Comparison of ENCODE assay signal across 15 cellular contexts in genomic region chr2:109126501-109126860, GRCh38. TPM values are rescaled to one million over a fixed set of nuclear protein-coding genes. Genes with fewer than 3 reads are reported as not detected.
DNase-seq lines count a peak whose midpoint lies in the region; ATAC-seq and TF ChIP-seq lines count a peak whose summit lies in the region.
"Had no signal": no experiment of that assay in that cellular context is flagged by ENCODE, and none has a peak within 500 bp of the region (broad histone marks: within the 10 kb centered on the region; RNA-seq: fewer than 3 reads in every experiment).

No MANE protein-coding gene starts in this region.

- peaks cover 0 to 26% of the 10 kb centered on the region in 2 donors for H3K4me1 ChIP-seq in right atrium auricular region
- H3K4me1 ChIP-seq in heart right ventricle, result peaks cover 0 to 45% (median 21%) of the 10 kb centered on the region in 9 donors
- H3K4me1 ChIP-seq: BE2C had no signal

- H3K9me3 ChIP-seq in right atrium auricular region (no peaks in the 10 kb centered on the region), heart right ventricle (no peaks in the 10 kb centered on the region)
- H3K9me3 ChIP-seq: BE2C, spleen had no signal

- H3K4me3 Mint-ChIP-seq in stimulated activated effector memory CD8-positive, alpha-beta T cell treated with anti-CD3 and anti-CD28 coated beads, Interleukin-12 subunit alpha, Interleukin-12 subunit beta, amount 100 ng/mL, for 72 hours, result no peak overlapping the region
- H3K4me3 Mint-ChIP-seq: activated CD4-positive, alpha-beta T cell treated with anti-CD3 and anti-CD28 coated beads, Interleukin-2, amount 10 ng/mL, durations not matched to agents 7 days and 5 days had no signal

- ATAC-seq in heart right ventricle (no peak), esophagus mucosa (no peak)
- no peak for ATAC-seq in stimulated activated effector memory CD8-positive, alpha-beta T cell treated with anti-CD3 and anti-CD28 coated beads, Interleukin-12 subunit alpha, Interleukin-12 subunit beta, amount 100 ng/mL, for 72 hours
- ATAC-seq: GM12878; Panc1; stimulated activated naive B cell treated with anti-CD40 and anti-IgM and Interleukin-4, amounts not matched to agents 10 μg/mL and 1 μg/mL and 100 μg/mL, for 72 hours had no signal

- intact Hi-C loops in heart right ventricle (cut with DNase I), result loop anchor here in 9 of 10 donors (2.0 to 10.0 kb wide), 10 partner anchors 76 to 384 kb away; no protein-coding TSS in a partner anchor

- no peaks in the 10 kb centered on the region for H3K9me3 Mint-ChIP-seq in stimulated activated effector memory CD8-positive, alpha-beta T cell treated with anti-CD3 and anti-CD28 coated beads, Interleukin-12 subunit alpha, Interleukin-12 subunit beta, amount 100 ng/mL, for 72 hours
- H3K9me3 Mint-ChIP-seq: activated CD4-positive, alpha-beta T cell treated with anti-CD3 and anti-CD28 coated beads, Interleukin-2, amount 10 ng/mL, durations not matched to agents 7 days and 5 days; stimulated activated naive B cell treated with anti-CD40 and anti-IgM and Interleukin-4, amounts not matched to agents 10 μg/mL and 1 μg/mL and 100 μg/mL, for 72 hours had no signal

- peaks cover 13% of the 10 kb centered on the region for H3K4me1 Mint-ChIP-seq in stimulated activated effector memory CD8-positive, alpha-beta T cell treated with anti-CD3 and anti-CD28 coated beads, Interleukin-12 subunit alpha, Interleukin-12 subunit beta, amount 100 ng/mL, for 72 hours

- H3K36me3 Mint-ChIP-seq in stimulated activated effector memory CD8-positive, alpha-beta T cell treated with anti-CD3 and anti-CD28 coated beads, Interleukin-12 subunit alpha, Interleukin-12 subunit beta, amount 100 ng/mL, for 72 hours, result no peaks in the 10 kb centered on the region

- 93 to 94% methylated on average over 5 of the region's 5 CpGs for WGBS in heart right ventricle, 2 donors

- in situ Hi-C loops in SK-MEL-5 (cut with HindIII; ENCODE audit: low pct_unique_long_range_greater_than_20kb, low sequenced_read_pairs), result no loop called here

- H3K36me3 ChIP-seq in right atrium auricular region (no peaks in the 10 kb centered on the region), heart right ventricle (no peaks in the 10 kb centered on the region)
- H3K36me3 ChIP-seq: BE2C, spleen had no signal

- H3K27ac ChIP-seq in right atrium auricular region (no peak overlapping the region), heart right ventricle (no peak overlapping the region)
- H3K27ac ChIP-seq: spleen had no signal

- TF ChIP-seq CTCF in right atrium auricular region (IDR thresholded peaks at IDR 0.05), result no peak
- TF ChIP-seq CTCF in heart right ventricle (IDR thresholded peaks at IDR 0.05), result no peak
- TF ChIP-seq CTCF in foreskin fibroblast (IDR thresholded peaks at IDR 0.05; ENCODE audit: low read depth, low read length), result no peak
- TF ChIP-seq CTCF in GM10248 (IDR thresholded peaks at IDR 0.05; ENCODE audit: control extremely low read depth, extremely low read depth, low read depth, missing control alignments), result no peak

- DNase-seq in right atrium auricular region (ENCODE audit: low spot score) (peak; percentile 38), heart right ventricle (no peak), SK-MEL-5 (ENCODE audit: low read depth, low spot score) (peak; percentile 17), foreskin fibroblast (peak; percentile 79 to 87), KG1 (lab: John Stamatoyannopoulos, UW) (no peak), GM10248 (ENCODE audit: extremely low spot score) (no peak)
- DNase-seq in stimulated activated effector memory CD8-positive, alpha-beta T cell treated with anti-CD3 and anti-CD28 coated beads, Interleukin-12 subunit alpha, Interleukin-12 subunit beta, amount 100 ng/mL, for 72 hours (ENCODE audit: low spot score in 2 of 2), result no peak
- DNase-seq: activated CD4-positive, alpha-beta T cell treated with anti-CD3 and anti-CD28 coated beads, Interleukin-2, amount 10 ng/mL, durations not matched to agents 7 days and 5 days; BE2C; NCI-H1417; spleen; stimulated activated naive B cell treated with anti-CD40 and anti-IgM and Interleukin-4, amounts not matched to agents 10 μg/mL and 1 μg/mL and 100 μg/mL, for 72 hours had no signal

- H3K4me3 ChIP-seq in right atrium auricular region (no peak overlapping the region), heart right ventricle (no peak overlapping the region), foreskin fibroblast (ENCODE audit: low read depth in 1 of 2, low read length in 2 of 2) (no peak overlapping the region)
- H3K4me3 ChIP-seq: GM12878, spleen had no signal

- no peaks in the 10 kb centered on the region for H3K27me3 ChIP-seq in right atrium auricular region
- H3K27me3 ChIP-seq in heart right ventricle, result peaks cover 0 to 34% (median 8%) of the 10 kb centered on the region in 7 donors

- H3K27ac Mint-ChIP-seq in stimulated activated effector memory CD8-positive, alpha-beta T cell treated with anti-CD3 and anti-CD28 coated beads, Interleukin-12 subunit alpha, Interleukin-12 subunit beta, amount 100 ng/mL, for 72 hours, result no peak overlapping the region
- H3K27ac Mint-ChIP-seq: activated CD4-positive, alpha-beta T cell treated with anti-CD3 and anti-CD28 coated beads, Interleukin-2, amount 10 ng/mL, durations not matched to agents 7 days and 5 days; stimulated activated naive B cell treated with anti-CD40 and anti-IgM and Interleukin-4, amounts not matched to agents 10 μg/mL and 1 μg/mL and 100 μg/mL, for 72 hours had no signal

- POLR2A ChIA-PET in GM10248 (lab: Yijun Ruan, JAX), result no interaction called here

- CTCF ChIA-PET in GM10248 (lab: Yijun Ruan, JAX), result no interaction called here

RNA-seq across cellular contexts. Expression of gene SH3RF3, which starts 2.5 kb away (rescaled TPM):
- total RNA-seq in right atrium auricular region (1 to 10 TPM; 8.0 to 8.8 TPM), heart right ventricle (10 to 100 TPM in 1 of 10 donors, 1 to 10 TPM in 9; 5.6 to 11.5 (median 8.7) TPM), esophagus mucosa (0.68 TPM)
- polyA plus RNA-seq in heart right ventricle, result 1 to 10 TPM; 5.0 to 8.9 TPM
- total RNA-seq in SK-MEL-5 (2014; rRNA removed; shearing (Covaris generic)), result 0.32 and 0.35 TPM in 2 replicates
- 0.77 and 1.1 TPM in 2 replicates for polyA plus RNA-seq in SK-MEL-5 (2015; cell fraction: cytosol; rRNA removed)
- 0.30 and 0.41 TPM in 2 replicates for polyA plus RNA-seq in SK-MEL-5 (2015; cell fraction: nucleus; rRNA removed)

Comparison
In these comparisons a context has a peak if more than half of its experiments do, and no peak if none do; other contexts are left out.
1. DNase-seq: peak in right atrium auricular region (single experiment), SK-MEL-5 (single experiment) and foreskin fibroblast (2 of 2); none in heart right ventricle (0 of 2), KG1 (single experiment), stimulated activated effector memory CD8-positive, alpha-beta T cell treated with anti-CD3 and anti-CD28 coated beads, Interleukin-12 subunit alpha, Interleukin-12 subunit beta, amount 100 ng/mL, for 72 hours (0 of 2) and GM10248 (single experiment).